2 cellular contexts compared by ENCODE assay signal in the genomic region with DNA sequence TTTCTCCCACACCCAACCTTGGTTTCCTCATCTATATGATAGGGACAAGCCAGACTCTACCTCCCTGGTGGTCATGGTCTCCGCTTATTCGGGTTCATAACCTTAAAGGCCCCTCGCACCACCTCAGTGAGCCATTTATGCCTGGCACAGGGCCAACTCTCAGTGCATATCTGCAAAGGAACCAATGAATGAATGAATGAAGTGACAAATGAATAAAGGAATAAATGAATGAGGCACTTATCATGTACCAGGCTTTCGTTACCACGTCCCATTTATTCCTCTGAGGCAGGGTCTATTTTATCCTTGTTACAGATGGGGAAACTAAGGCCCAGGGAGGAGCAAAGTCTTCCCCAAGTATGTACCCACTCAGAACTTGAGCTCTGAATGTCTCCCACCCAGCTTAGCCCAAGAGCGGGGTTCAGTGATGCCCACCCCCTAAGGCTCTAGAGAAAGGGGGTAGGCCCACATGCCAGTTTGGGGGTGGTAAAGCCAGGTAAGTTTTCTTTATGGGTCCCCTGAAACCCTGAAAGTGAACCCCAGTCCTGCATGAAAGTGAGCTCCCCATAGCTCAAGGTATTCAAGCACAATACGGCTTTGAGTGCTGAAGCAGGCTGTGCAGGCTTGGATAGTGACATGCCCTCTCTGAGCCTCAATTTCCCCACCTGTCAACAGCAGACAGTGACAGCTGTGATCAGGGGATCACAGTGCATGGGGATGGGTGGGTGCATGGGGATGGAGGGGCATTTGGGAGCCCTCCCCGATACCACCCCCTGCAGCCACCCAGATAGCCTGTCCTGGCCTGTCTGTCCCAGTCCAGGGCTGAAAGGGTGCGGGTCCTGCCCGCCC.
TF ChIP-seq lines count a peak whose summit lies in the region.

No MANE protein-coding gene starts in this region.

TF ChIP-seq in SK-N-SH, 30 proteins besides CTCF, POLR2A, EP300 and RAD21:
- no peak for TF ChIP-seq RXRA (IDR thresholded peaks at IDR 0.05; ENCODE audit: borderline replicate concordance, low read depth)
- TF ChIP-seq NFIC (IDR thresholded peaks at IDR 0.05; ENCODE audit: borderline replicate concordance) = 0 out of 2 replicates have a peak, but pooled peaks have one; percentile 30
- TF ChIP-seq, protein P1, sequence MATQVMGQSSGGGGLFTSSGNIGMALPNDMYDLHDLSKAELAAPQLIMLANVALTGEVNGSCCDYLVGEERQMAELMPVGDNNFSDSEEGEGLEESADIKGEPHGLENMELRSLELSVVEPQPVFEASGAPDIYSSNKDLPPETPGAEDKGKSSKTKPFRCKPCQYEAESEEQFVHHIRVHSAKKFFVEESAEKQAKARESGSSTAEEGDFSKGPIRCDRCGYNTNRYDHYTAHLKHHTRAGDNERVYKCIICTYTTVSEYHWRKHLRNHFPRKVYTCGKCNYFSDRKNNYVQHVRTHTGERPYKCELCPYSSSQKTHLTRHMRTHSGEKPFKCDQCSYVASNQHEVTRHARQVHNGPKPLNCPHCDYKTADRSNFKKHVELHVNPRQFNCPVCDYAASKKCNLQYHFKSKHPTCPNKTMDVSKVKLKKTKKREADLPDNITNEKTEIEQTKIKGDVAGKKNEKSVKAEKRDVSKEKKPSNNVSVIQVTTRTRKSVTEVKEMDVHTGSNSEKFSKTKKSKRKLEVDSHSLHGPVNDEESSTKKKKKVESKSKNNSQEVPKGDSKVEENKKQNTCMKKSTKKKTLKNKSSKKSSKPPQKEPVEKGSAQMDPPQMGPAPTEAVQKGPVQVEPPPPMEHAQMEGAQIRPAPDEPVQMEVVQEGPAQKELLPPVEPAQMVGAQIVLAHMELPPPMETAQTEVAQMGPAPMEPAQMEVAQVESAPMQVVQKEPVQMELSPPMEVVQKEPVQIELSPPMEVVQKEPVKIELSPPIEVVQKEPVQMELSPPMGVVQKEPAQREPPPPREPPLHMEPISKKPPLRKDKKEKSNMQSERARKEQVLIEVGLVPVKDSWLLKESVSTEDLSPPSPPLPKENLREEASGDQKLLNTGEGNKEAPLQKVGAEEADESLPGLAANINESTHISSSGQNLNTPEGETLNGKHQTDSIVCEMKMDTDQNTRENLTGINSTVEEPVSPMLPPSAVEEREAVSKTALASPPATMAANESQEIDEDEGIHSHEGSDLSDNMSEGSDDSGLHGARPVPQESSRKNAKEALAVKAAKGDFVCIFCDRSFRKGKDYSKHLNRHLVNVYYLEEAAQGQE (IDR thresholded peaks at IDR 0.05; ENCODE audit: low read depth, low read length) = no peak

TF ChIP-seq in SK-N-SH treated with all-trans-retinoic acid at 6 μM for 48 hours, 23 proteins besides CTCF, POLR2A, EP300 and RAD21:
- no peak for TF ChIP-seq RARB (CRISPR knock-in tag; IDR thresholded peaks at IDR 0.05)
- no peak for TF ChIP-seq OSR1 (CRISPR knock-in tag; IDR thresholded peaks at IDR 0.05)
- no peak for TF ChIP-seq CSDC2 (CRISPR knock-in tag; IDR thresholded peaks at IDR 0.05)
- TF ChIP-seq, protein P2, sequence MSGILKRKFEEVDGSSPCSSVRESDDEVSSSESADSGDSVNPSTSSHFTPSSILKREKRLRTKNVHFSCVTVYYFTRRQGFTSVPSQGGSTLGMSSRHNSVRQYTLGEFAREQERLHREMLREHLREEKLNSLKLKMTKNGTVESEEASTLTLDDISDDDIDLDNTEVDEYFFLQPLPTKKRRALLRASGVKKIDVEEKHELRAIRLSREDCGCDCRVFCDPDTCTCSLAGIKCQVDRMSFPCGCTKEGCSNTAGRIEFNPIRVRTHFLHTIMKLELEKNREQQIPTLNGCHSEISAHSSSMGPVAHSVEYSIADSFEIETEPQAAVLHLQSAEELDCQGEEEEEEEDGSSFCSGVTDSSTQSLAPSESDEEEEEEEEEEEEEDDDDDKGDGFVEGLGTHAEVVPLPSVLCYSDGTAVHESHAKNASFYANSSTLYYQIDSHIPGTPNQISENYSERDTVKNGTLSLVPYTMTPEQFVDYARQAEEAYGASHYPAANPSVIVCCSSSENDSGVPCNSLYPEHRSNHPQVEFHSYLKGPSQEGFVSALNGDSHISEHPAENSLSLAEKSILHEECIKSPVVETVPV (CRISPR knock-in tag; IDR thresholded peaks at IDR 0.05) = no peak
- TF ChIP-seq TCF4 (CRISPR knock-in tag; IDR thresholded peaks at IDR 0.05; ENCODE audit: borderline replicate concordance) = no peak
TF ChIP-seq in SK-N-SH treated with all-trans-retinoic acid at 6 μM for 48 hours: peak in this region for 0.
